1 cellular context compared by ENCODE assay signal in genomic region chr2:28752608-28752984, GRCh38.
TF ChIP-seq lines count a peak whose summit lies in the region.

No MANE protein-coding gene starts in this region.

TF ChIP-seq in A549, 52 proteins besides CTCF, POLR2A, EP300 and RAD21 (continued from another document):
- TF ChIP-seq NR3C1 (IDR thresholded peaks at IDR 0.05) (no peak), BHLHE40 (IDR thresholded peaks at IDR 0.05; ENCODE audit: low read depth, low read length) (no peak), SMC3 (IDR thresholded peaks at IDR 0.05) (no peak), JUN (IDR thresholded peaks at IDR 0.05) (no peak), REST (IDR thresholded peaks at IDR 0.05) (no peak), KDM5A (IDR thresholded peaks at IDR 0.05) (no peak), ZFP36 (IDR thresholded peaks at IDR 0.05; ENCODE audit: borderline replicate concordance, partially characterized antibody) (no peak)
